In genomic region chr10:113524539-113525490, GRCh38 we compare ENCODE assay signal across 2 cellular contexts.
TF ChIP-seq lines count a peak whose summit lies in the region.

No MANE protein-coding gene starts in this region.

TF ChIP-seq in K562, 482 proteins besides CTCF, POLR2A, EP300 and RAD21:
- TF ChIP-seq JUND (IDR thresholded peaks at IDR 0.05; ENCODE audit: borderline replicate concordance, low read depth, low read length) (peak; percentile 19; the same call in 1 of the 2 replicates), JUND (tag; IDR thresholded peaks at IDR 0.05; ENCODE audit: borderline replicate concordance, low read depth, low read length) (no peak), ZNF561 (CRISPR knock-in tag; conservative IDR thresholded peaks at IDR 0.05) (no peak), ELF4 (CRISPR knock-in tag; IDR thresholded peaks at IDR 0.05) (no peak), ZNF830 (CRISPR knock-in tag; IDR thresholded peaks at IDR 0.05) (no peak)

TF ChIP-seq in HepG2, 621 proteins besides CTCF, POLR2A, EP300 and RAD21:
- TF ChIP-seq ZNF484 (CRISPR knock-in tag; IDR thresholded peaks at IDR 0.05; ENCODE audit: borderline replicate concordance, low read depth) (no peak), USF2 (IDR thresholded peaks at IDR 0.05; ENCODE audit: low read depth, low read length) (no peak), USF2 (CRISPR knock-in tag; IDR thresholded peaks at IDR 0.05; ENCODE audit: borderline replicate concordance) (0 out of 2 replicates have a peak, but pooled peaks have one; percentile 4)
